In genomic region chr13:110512198-110512740, GRCh38 we compare ENCODE assay signal across 22 cellular contexts. TPM values are rescaled to one million over a fixed set of nuclear protein-coding genes. Genes with fewer than 3 reads are reported as not detected.
A peak's percentile ranks its signal among the peaks of the same experiment; 100 is the strongest.
DNase-seq lines count a peak whose midpoint lies in the region; ATAC-seq and TF ChIP-seq lines count a peak whose summit lies in the region.
"Had no signal": no experiment of that assay in that cellular context is flagged by ENCODE, and none has a peak within 500 bp of the region (broad histone marks: within the 10 kb centered on the region; RNA-seq: fewer than 3 reads in every experiment).

No MANE protein-coding gene starts in this region.

- H3K27me3 Mint-ChIP-seq in MCF 10A (ENCODE audit: insufficient read depth, unreplicated experiment) (no peaks in the 10 kb centered on the region), endothelial cell (ENCODE audit: unreplicated experiment) (peaks cover 10% of the 10 kb centered on the region)

- peaks cover 24% of the 10 kb centered on the region for H3K36me3 Mint-ChIP-seq in MCF 10A (ENCODE audit: insufficient read depth, unreplicated experiment)
- peaks cover 48% of the 10 kb centered on the region for H3K36me3 Mint-ChIP-seq in endothelial cell (ENCODE audit: low read depth, unreplicated experiment)

- H3K4me1 Mint-ChIP-seq in MCF 10A (ENCODE audit: insufficient read depth, unreplicated experiment) (peaks cover 4% of the 10 kb centered on the region), endothelial cell (ENCODE audit: unreplicated experiment) (no peaks in the 10 kb centered on the region)

- TF ChIP-seq CTCF in MCF 10A (IDR thresholded peaks at IDR 0.05; ENCODE audit: unreplicated experiment), result no peak
- TF ChIP-seq CTCF in breast epithelium (IDR thresholded peaks at IDR 0.05), result no peak
- TF ChIP-seq CTCF in endothelial cell (IDR thresholded peaks at IDR 0.05; ENCODE audit: unreplicated experiment), result no peak
- no peak for TF ChIP-seq CTCF in smooth muscle cell (IDR thresholded peaks at IDR 0.05; ENCODE audit: borderline replicate concordance, insufficient read depth, poor library complexity, severe bottlenecking)
- TF ChIP-seq CTCF in transverse colon (IDR thresholded peaks at IDR 0.05), result no peak

- H2AFZ ChIP-seq in smooth muscle cell (ENCODE audit: low read depth), result no peak overlapping the region

- no peaks in the 10 kb centered on the region for H3K9me3 Mint-ChIP-seq in MCF 10A (ENCODE audit: unreplicated experiment)
- H3K9me3 Mint-ChIP-seq in endothelial cell (ENCODE audit: unreplicated experiment), result no peaks in the 10 kb centered on the region
- H3K9me3 Mint-ChIP-seq: CD14-positive monocyte, H9, HFFc6 had no signal

- TSS peak; percentile 92 for BruUV-seq in MCF 10A (replicated peaks; lab: Mats Ljungman, UMichigan)

- H3K27me3 ChIP-seq in breast epithelium, result no peaks in the 10 kb centered on the region
- H3K27me3 ChIP-seq in smooth muscle cell (ENCODE audit: low read depth), result no peaks in the 10 kb centered on the region
- no peaks in the 10 kb centered on the region for H3K27me3 ChIP-seq in transverse colon
- H3K27me3 ChIP-seq: SJCRH30 had no signal

- CTCF ChIA-PET in MCF 10A (lab: Yijun Ruan, JAX), result no interaction called here

- WGBS in smooth muscle cell (ENCODE audit: low lambda C conversion rate), result 91% methylated on average over 17 of the region's 17 CpGs
- WGBS in transverse colon (ENCODE audit: low coverage in 1 of 2), 2 donors, result 88% methylated on average over 17 of the region's 17 CpGs; no CpG with 5 or more reads in 1 of the 2 donors

- in situ Hi-C loops in transverse colon (cut with MboI; ENCODE audit: low pct_ligation_motif_present in 1 of 4, low pct_unique_long_range_greater_than_20kb in 1 of 4, low sequenced_read_pairs in 3 of 4), result no loop called here

- H3K4me3 ChIP-seq in breast epithelium (no peak overlapping the region), smooth muscle cell (no peak overlapping the region), transverse colon (no peak overlapping the region)
- H3K4me3 ChIP-seq: SJCRH30 had no signal

- no peak overlapping the region for H3K9ac ChIP-seq in smooth muscle cell (ENCODE audit: low read depth)

- H3K27ac ChIP-seq in breast epithelium (no peak overlapping the region), smooth muscle cell (ENCODE audit: low read depth) (peak overlapping the region; percentile 26), transverse colon (no peak overlapping the region)
- H3K27ac ChIP-seq: 22Rv1, SJCRH30 had no signal

- H3K4me2 ChIP-seq in smooth muscle cell, result no peak overlapping the region

- H3K27ac Mint-ChIP-seq in MCF 10A (ENCODE audit: low read depth, unreplicated experiment), result no peak overlapping the region
- H3K27ac Mint-ChIP-seq in endothelial cell (ENCODE audit: unreplicated experiment), result no peak overlapping the region
- H3K27ac Mint-ChIP-seq: CD14-positive monocyte, HFFc6 had no signal

- no peak for DNase-seq in MCF 10A (ENCODE audit: unreplicated experiment)
- no peak for DNase-seq in breast epithelium (ENCODE audit: low spot score in 2 of 2)
- no peak for DNase-seq in endothelial cell (ENCODE audit: low spot score)
- DNase-seq in smooth muscle cell (lab: John Stamatoyannopoulos, UW; ENCODE audit: unreplicated experiment), result no peak
- DNase-seq in SW480 (ENCODE audit: low spot score), result no peak
- no peak for DNase-seq in AG20443 (ENCODE audit: low spot score)
- DNase-seq in transverse colon, result no peak
- DNase-seq: AML-193, DMS53, EL, GF-D8, H9, HFFc6, KG1, NCI-H1105, NCI-H226, NCI-H524, SJCRH30 had no signal

- H3K4me1 ChIP-seq in breast epithelium (peaks cover 0 to 3% of the 10 kb centered on the region in 2 donors), smooth muscle cell (ENCODE audit: low read depth) (no peaks in the 10 kb centered on the region), transverse colon (peaks cover 3 to 30% (median 10%) of the 10 kb centered on the region in 4 donors)
- H3K4me1 ChIP-seq: SJCRH30 had no signal

- H3F3A ChIP-seq in smooth muscle cell (ENCODE audit: low read depth), result peaks cover 84% of the 10 kb centered on the region

- TF ChIP-seq EP300 in transverse colon (IDR thresholded peaks at IDR 0.05; ENCODE audit: low read depth), result no peak

- H4K20me1 ChIP-seq in smooth muscle cell (ENCODE audit: low read depth), result peaks cover 64% of the 10 kb centered on the region

- no peak for ATAC-seq in GM19397 (IDR thresholded peaks at IDR 0.05; ENCODE audit: unreplicated experiment)

- intact Hi-C loops in MCF 10A (cut with micrococcal nuclease), result no loop called here
- intact Hi-C loops in breast epithelium (cut with DNase I; ENCODE audit: low total_unique reads), result no loop called here
- intact Hi-C loops in transverse colon (cut with DNase I; ENCODE audit: low total_unique reads), result no loop called here

- H3K36me3 ChIP-seq in breast epithelium, result no peaks in the 10 kb centered on the region
- H3K36me3 ChIP-seq in smooth muscle cell (ENCODE audit: low read depth), result peaks cover 12% of the 10 kb centered on the region
- peaks cover 0 to 5% (median 0%) of the 10 kb centered on the region in 4 donors for H3K36me3 ChIP-seq in transverse colon

- H3K79me2 ChIP-seq in smooth muscle cell (ENCODE audit: low read depth), result no peaks in the 10 kb centered on the region

- H3K9me3 ChIP-seq in breast epithelium (no peaks in the 10 kb centered on the region), smooth muscle cell (replicated peaks; ENCODE audit: low read depth) (no peaks in the 10 kb centered on the region), transverse colon (no peaks in the 10 kb centered on the region)
- H3K9me3 ChIP-seq: SJCRH30 had no signal

- TF ChIP-seq POLR2A in breast epithelium (IDR thresholded peaks at IDR 0.05) (no peak), transverse colon (IDR thresholded peaks at IDR 0.05) (no peak)

- POLR2A ChIA-PET in MCF 10A (lab: Yijun Ruan, JAX), result no interaction called here

- H3K4me3 Mint-ChIP-seq in MCF 10A (ENCODE audit: unreplicated experiment) (no peak overlapping the region), endothelial cell (ENCODE audit: unreplicated experiment) (peak overlapping the region; percentile 42)
- H3K4me3 Mint-ChIP-seq: CD14-positive monocyte, H9, HFFc6 had no signal

RNA-seq across cellular contexts. Expression of gene RAB20, which starts 49.3 kb away (rescaled TPM):
- total RNA-seq in MCF 10A (2022), result 1.7 and 2.8 TPM in 2 replicates
- total RNA-seq in breast epithelium, result 10 to 100 TPM; 25.8 to 33.4 (median 30.0) TPM
- 1.5 TPM for total RNA-seq in endothelial cell (ENCODE audit: unreplicated experiment)
- 12.6 and 18.0 TPM in 2 replicates for total RNA-seq in smooth muscle cell
- polyA plus RNA-seq in smooth muscle cell, result 12.9 and 21.8 TPM in 2 replicates
- 10 to 100 TPM; 12.5 to 66.2 (median 54.1) TPM for total RNA-seq in transverse colon
- total RNA-seq: OCI-LY7 had no signal
